In the genomic region with DNA sequence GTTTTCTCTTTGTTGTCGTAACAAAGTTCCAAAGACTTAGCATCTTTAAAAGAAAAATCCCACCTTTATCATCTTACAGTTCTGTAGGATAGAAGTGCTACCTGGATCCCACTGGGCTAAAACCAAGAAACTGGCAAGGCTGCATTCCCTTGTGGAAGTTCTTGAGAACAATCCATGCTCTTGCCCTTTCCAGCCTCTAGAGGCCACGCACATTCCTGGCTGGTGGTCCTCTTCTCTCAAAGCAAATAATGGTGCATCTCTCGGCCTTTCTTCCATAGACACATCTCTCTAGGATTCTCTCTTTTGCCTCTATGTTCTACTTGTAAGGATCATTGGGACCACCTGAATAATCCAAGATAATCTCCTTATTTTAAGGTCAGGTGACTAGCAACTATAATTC, we compare ENCODE assay signal across 34 cellular contexts.
"Had no signal": no experiment of that assay in that cellular context is flagged by ENCODE, and none has a peak within 500 bp of the region (broad histone marks: within the 10 kb centered on the region; RNA-seq: fewer than 3 reads in every experiment).

No MANE protein-coding gene starts in this region.

- H3K36me3 ChIP-seq: MG63 had no signal

- H3K9me3 ChIP-seq: MG63 had no signal

- H3K4me3 ChIP-seq: MG63 had no signal

- H3K4me2 ChIP-seq: KMS-11 had no signal

- H3K9ac ChIP-seq: KMS-11 had no signal

- H3K27ac ChIP-seq: KMS-11 had no signal

- DNase-seq: Karpas-422, Kasumi-1, KG1, MG63, MM.1S, MV-4-11, NCI-H1048, NCI-H1092, NCI-H1092 treated with DMSO at 0.1 percent for 48 hours, NCI-H1105, NCI-H1105 treated with DMSO at 0.1 percent for 48 hours, NCI-H1417 treated with DMSO at 0.1 percent for 48 hours, NCI-H1436, NCI-H1436 treated with DMSO at 0.1 percent for 48 hours, NCI-H146, NCI-H1694, NCI-H1694 treated with DMSO at 0.1 percent for 48 hours, NCI-H187, NCI-H187 treated with DMSO at 0.1 percent for 48 hours, NCI-H1930, NCI-H2029, NCI-H2029 treated with DMSO at 0.1 percent for 48 hours, NCI-H2081, NCI-H2081 treated with DMSO at 0.1 percent for 48 hours, NCI-H2107, NCI-H2171, NCI-H2171 treated with DMSO at 0.1 percent for 48 hours, NCI-H2227 treated with DMSO at 0.1 percent for 48 hours, NCI-H226, NCI-H345, NCI-H446, NCI-H446 treated with DMSO at 0.1 percent for 48 hours, NCI-H510A had no signal

- H3K27me3 ChIP-seq: MG63 had no signal
